Comparison of ENCODE assay signal across 31 cellular contexts in genomic region chr1:13935336-13935735, GRCh38.
DNase-seq lines count a peak whose midpoint lies in the region; TF ChIP-seq lines count a peak whose summit lies in the region.
"Had no signal": no experiment of that assay in that cellular context is flagged by ENCODE, and none has a peak within 500 bp of the region (broad histone marks: within the 10 kb centered on the region; RNA-seq: fewer than 3 reads in every experiment).

No MANE protein-coding gene starts in this region.

- H3K27ac Mint-ChIP-seq in nephron progenitor cell = no peak overlapping the region
- H3K27ac Mint-ChIP-seq in T-helper 2 cell treated with Interferon-gamma antibody and Interleukin-4, amounts not matched to agents 5 μg/mL and 100 μg/mL, for 36 hours = no peak overlapping the region
- H3K27ac Mint-ChIP-seq: activated CD8-positive, alpha-beta T cell treated with anti-CD3 and anti-CD28 coated beads, Interleukin-2, amount 10 ng/mL, durations not matched to agents 7 days and 5 days; activated naive CD4-positive, alpha-beta T cell treated with anti-CD3 and anti-CD28 coated beads, Interleukin-2, amount 10 ng/mL, durations not matched to agents 7 days and 5 days; brain; endodermal cell; stimulated activated memory B cell treated with anti-CD40 and anti-IgM and Interleukin-4, amounts not matched to agents 10 μg/mL and 1 μg/mL and 100 μg/mL, for 72 hours had no signal

- peaks cover 27% of the 10 kb centered on the region for H3K27me3 Mint-ChIP-seq in nephron progenitor cell (ENCODE audit: low read depth, poor library complexity)
- H3K27me3 Mint-ChIP-seq in T-helper 2 cell treated with Interferon-gamma antibody and Interleukin-4, amounts not matched to agents 5 μg/mL and 100 μg/mL, for 36 hours (ENCODE audit: low read depth) = no peaks in the 10 kb centered on the region
- H3K27me3 Mint-ChIP-seq: activated naive CD4-positive, alpha-beta T cell treated with anti-CD3 and anti-CD28 coated beads, Interleukin-2, amount 10 ng/mL, durations not matched to agents 7 days and 5 days had no signal

- peaks cover under 1% of the 10 kb centered on the region for H3K9me3 Mint-ChIP-seq in nephron progenitor cell
- no peaks in the 10 kb centered on the region for H3K9me3 Mint-ChIP-seq in T-helper 2 cell treated with Interferon-gamma antibody and Interleukin-4, amounts not matched to agents 5 μg/mL and 100 μg/mL, for 36 hours
- H3K9me3 Mint-ChIP-seq: activated naive CD4-positive, alpha-beta T cell treated with anti-CD3 and anti-CD28 coated beads, Interleukin-2, amount 10 ng/mL, durations not matched to agents 7 days and 5 days; neural crest cell; stimulated activated memory B cell treated with anti-CD40 and anti-IgM and Interleukin-4, amounts not matched to agents 10 μg/mL and 1 μg/mL and 100 μg/mL, for 72 hours had no signal

- H3K4me1 Mint-ChIP-seq in nephron progenitor cell = no peaks in the 10 kb centered on the region
- H3K4me1 Mint-ChIP-seq in T-helper 2 cell treated with Interferon-gamma antibody and Interleukin-4, amounts not matched to agents 5 μg/mL and 100 μg/mL, for 36 hours (ENCODE audit: low read depth) = no peaks in the 10 kb centered on the region
- H3K4me1 Mint-ChIP-seq: activated naive CD4-positive, alpha-beta T cell treated with anti-CD3 and anti-CD28 coated beads, Interleukin-2, amount 10 ng/mL, durations not matched to agents 7 days and 5 days; endodermal cell; neural crest cell; stimulated activated memory B cell treated with anti-CD40 and anti-IgM and Interleukin-4, amounts not matched to agents 10 μg/mL and 1 μg/mL and 100 μg/mL, for 72 hours had no signal

- no peak for TF ChIP-seq CTCF in nephron progenitor cell (IDR thresholded peaks at IDR 0.05)

- no peak overlapping the region for H3K4me3 Mint-ChIP-seq in nephron progenitor cell
- H3K4me3 Mint-ChIP-seq in T-helper 2 cell treated with Interferon-gamma antibody and Interleukin-4, amounts not matched to agents 5 μg/mL and 100 μg/mL, for 36 hours = no peak overlapping the region
- H3K4me3 Mint-ChIP-seq: activated CD8-positive, alpha-beta T cell treated with anti-CD3 and anti-CD28 coated beads, Interleukin-2, amount 10 ng/mL, durations not matched to agents 7 days and 5 days; activated naive CD4-positive, alpha-beta T cell treated with anti-CD3 and anti-CD28 coated beads, Interleukin-2, amount 10 ng/mL, durations not matched to agents 7 days and 5 days; brain; endodermal cell; neural crest cell; stimulated activated memory B cell treated with anti-CD40 and anti-IgM and Interleukin-4, amounts not matched to agents 10 μg/mL and 1 μg/mL and 100 μg/mL, for 72 hours had no signal

- DNase-seq in DMS153 (lab: John Stamatoyannopoulos, UW) (peak; percentile 87), DMS79 treated with DMSO at 0.1 percent for 48 hours (lab: John Stamatoyannopoulos, UW) (peak; percentile 99), NCI-H2029 treated with DMSO at 0.1 percent for 48 hours (lab: John Stamatoyannopoulos, UW) (peak; percentile 91), NCI-H510A treated with DMSO at 0.1 percent for 48 hours (lab: John Stamatoyannopoulos, UW) (peak; percentile 98), DMS114 treated with DMSO at 0.1 percent for 48 hours (lab: John Stamatoyannopoulos, UW; ENCODE audit: unreplicated experiment) (no peak), nephron progenitor cell (no peak)
- DNase-seq in T-helper 2 cell treated with Interferon-gamma antibody and Interleukin-4, amounts not matched to agents 5 μg/mL and 100 μg/mL, for 36 hours (ENCODE audit: low spot score) = no peak
- DNase-seq: activated CD4-positive, alpha-beta T cell treated with anti-CD3 and anti-CD28 coated beads for 4 hours; activated CD8-positive, alpha-beta T cell treated with anti-CD3 and anti-CD28 coated beads, Interleukin-2, amount 10 ng/mL, durations not matched to agents 7 days and 5 days; activated naive CD4-positive, alpha-beta T cell treated with anti-CD3 and anti-CD28 coated beads, Interleukin-2, amount 10 ng/mL, durations not matched to agents 7 days and 5 days; C1 segment of cervical spinal cord; Caco-2; dermis blood vessel endothelial cell; endodermal cell; foreskin fibroblast; heart left ventricle; islet precursor cell; left ventricle myocardium inferior; mesenchymal stem cell; NCI-H1048; NCI-H446; ovary; Peyer's patch; stimulated activated CD4-positive, alpha-beta T cell treated with anti-CD3 and anti-CD28 coated beads, Interleukin-15, amount 100 ng/mL, for 24 hours; substantia nigra; T-helper 9 cell; upper lobe of right lung; WERI-Rb-1 had no signal

- H3K36me3 Mint-ChIP-seq in nephron progenitor cell (ENCODE audit: low read depth) = no peaks in the 10 kb centered on the region
- no peaks in the 10 kb centered on the region for H3K36me3 Mint-ChIP-seq in T-helper 2 cell treated with Interferon-gamma antibody and Interleukin-4, amounts not matched to agents 5 μg/mL and 100 μg/mL, for 36 hours (ENCODE audit: low read depth)
- H3K36me3 Mint-ChIP-seq: activated naive CD4-positive, alpha-beta T cell treated with anti-CD3 and anti-CD28 coated beads, Interleukin-2, amount 10 ng/mL, durations not matched to agents 7 days and 5 days; brain; stimulated activated memory B cell treated with anti-CD40 and anti-IgM and Interleukin-4, amounts not matched to agents 10 μg/mL and 1 μg/mL and 100 μg/mL, for 72 hours had no signal

Comparison
In these comparisons a context has a peak if more than half of its experiments do, and no peak if none do; other contexts are left out.
1. DNase-seq: peak in DMS153 (single experiment), DMS79 treated with DMSO at 0.1 percent for 48 hours (single experiment), NCI-H2029 treated with DMSO at 0.1 percent for 48 hours (single experiment) and NCI-H510A treated with DMSO at 0.1 percent for 48 hours (single experiment); none in DMS114 treated with DMSO at 0.1 percent for 48 hours (single experiment), nephron progenitor cell (single experiment) and T-helper 2 cell treated with Interferon-gamma antibody and Interleukin-4, amounts not matched to agents 5 μg/mL and 100 μg/mL, for 36 hours (single experiment).